ENCODE assay signal across 9 cellular contexts in the genomic region with DNA sequence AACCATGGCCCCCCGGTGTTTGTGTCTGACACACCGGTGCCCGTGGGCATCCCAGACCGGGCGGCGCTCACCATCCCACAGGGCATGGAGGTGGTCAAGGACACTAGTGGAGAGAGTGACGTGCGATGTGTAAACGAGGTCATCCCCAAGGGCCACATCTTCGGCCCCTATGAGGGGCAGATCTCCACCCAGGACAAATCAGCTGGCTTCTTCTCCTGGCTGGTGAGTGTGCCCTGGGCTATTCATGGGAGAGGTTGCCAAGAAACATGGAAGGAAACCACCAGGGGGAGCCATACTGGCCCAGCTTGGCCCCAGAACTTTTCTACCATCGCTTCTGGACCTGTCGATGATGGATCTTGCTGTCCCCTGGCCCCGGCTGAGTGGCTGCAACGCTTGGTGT. TPM values are rescaled to one million over a fixed set of nuclear protein-coding genes. Genes with fewer than 3 reads are reported as not detected.
A peak's percentile ranks its signal among the peaks of the same experiment; 100 is the strongest.
DNase-seq lines count a peak whose midpoint lies in the region; ATAC-seq and TF ChIP-seq lines count a peak whose summit lies in the region.
"Had no signal": no experiment of that assay in that cellular context is flagged by ENCODE, and none has a peak within 500 bp of the region (broad histone marks: within the 10 kb centered on the region; RNA-seq: fewer than 3 reads in every experiment).

No MANE protein-coding gene starts in this region.

- WGBS in neuronal stem cell (ENCODE audit: extremely low coverage in 2 of 2, insufficient read length in 2 of 2, insufficient replicate concordance in 1 of 2), 2 donors = no CpG with 5 or more reads among the region's 14 CpGs

- no peak overlapping the region for H4K91ac ChIP-seq in neuronal stem cell (ENCODE audit: low read depth, low read length, poor library complexity)

- H3K9me3 ChIP-seq in colonic mucosa (no peaks in the 10 kb centered on the region), neuronal stem cell (replicated peaks in 1 of 2; ENCODE audit: control insufficient read depth in 2 of 2, insufficient read depth in 1 of 2, low read depth in 1 of 2, low read length in 2 of 2) (no peaks in the 10 kb centered on the region)

- H3K18ac ChIP-seq in neuronal stem cell (ENCODE audit: low read length) = no peak overlapping the region

- peak; percentile 35; the same call in 1 of the 2 replicates for TF ChIP-seq RAD21 in Ishikawa (IDR thresholded peaks at IDR 0.05; ENCODE audit: low read depth)

- no peak overlapping the region for H2AFZ ChIP-seq in neuronal stem cell (ENCODE audit: low read length)

- peaks cover 6% of the 10 kb centered on the region for H3K79me1 ChIP-seq in neuronal stem cell (ENCODE audit: low read depth, low read length)

- no peak overlapping the region for H2BK15ac ChIP-seq in neuronal stem cell (ENCODE audit: low read length)

- no peak overlapping the region for H3K14ac ChIP-seq in neuronal stem cell (ENCODE audit: low read length)

- no peak overlapping the region for H3K4ac ChIP-seq in neuronal stem cell (ENCODE audit: low read length)

- TF ChIP-seq EP300 in Ishikawa (IDR thresholded peaks at IDR 0.05; ENCODE audit: borderline replicate concordance) = no peak

- H3K36me3 ChIP-seq in colonic mucosa (no peaks in the 10 kb centered on the region), neuronal stem cell (replicated peaks in 1 of 2; ENCODE audit: control insufficient read depth in 2 of 2, insufficient read depth in 2 of 2, low read length in 2 of 2) (peaks cover 5 to 27% of the 10 kb centered on the region in 2 donors)

- H3K27me3 ChIP-seq in colonic mucosa (no peaks in the 10 kb centered on the region), neuronal stem cell (ENCODE audit: control insufficient read depth in 3 of 3, insufficient read depth in 3 of 3, low read depth in 1 of 3, low read length in 3 of 3) (no peaks in the 10 kb centered on the region)

- no peak overlapping the region for H4K8ac ChIP-seq in neuronal stem cell (ENCODE audit: low read depth, low read length)

- peaks cover 7% of the 10 kb centered on the region for H3K4me1 ChIP-seq in colonic mucosa
- peaks cover 0 to 5% of the 10 kb centered on the region in 2 donors for H3K4me1 ChIP-seq in neuronal stem cell (ENCODE audit: control insufficient read depth in 2 of 2, insufficient read depth in 1 of 2, low read depth in 1 of 2, low read length in 2 of 2)

- DNase-seq in Daoy (ENCODE audit: low read depth) (peak; percentile 41), colonic mucosa (no peak), neuronal stem cell (ENCODE audit: low spot score) (no peak), D341Med (ENCODE audit: low spot score) (no peak), medulla oblongata (ENCODE audit: extremely low spot score) (no peak)
- DNase-seq in activated naive CD4-positive, alpha-beta T cell (lab: John Stamatoyannopoulos, UW) = no peak
- DNase-seq: NCI-H446 had no signal

- peak overlapping the region; percentile 42 for H2BK5ac ChIP-seq in neuronal stem cell (ENCODE audit: low read length)

- H2BK12ac ChIP-seq in neuronal stem cell (ENCODE audit: low read length) = no peak overlapping the region

- no peak overlapping the region for H2BK120ac ChIP-seq in neuronal stem cell (ENCODE audit: low read depth, low read length)

- TF ChIP-seq CTCF in colonic mucosa (IDR thresholded peaks at IDR 0.05) = peak; percentile 42

- no peak overlapping the region for H3K27ac ChIP-seq in colonic mucosa
- H3K27ac ChIP-seq in neuronal stem cell (replicated peaks; ENCODE audit: low read length) = no peak overlapping the region

- H3K4me3 ChIP-seq in colonic mucosa (no peak overlapping the region), neuronal stem cell (ENCODE audit: low read length in 2 of 2) (no peak overlapping the region)

- no peak overlapping the region for H3K23ac ChIP-seq in neuronal stem cell (ENCODE audit: low read depth, low read length, poor library complexity)

- no peak for ATAC-seq in GM18873 (IDR thresholded peaks at IDR 0.05; ENCODE audit: low FRiP score, unreplicated experiment)

- intact Hi-C loops in colonic mucosa (cut with DNase I) = no loop called here

- H2AK5ac ChIP-seq in neuronal stem cell (ENCODE audit: low read depth, low read length) = peak overlapping the region; percentile 1

- no peak overlapping the region for H3K4me2 ChIP-seq in neuronal stem cell (ENCODE audit: insufficient read depth, low read length, poor library complexity, severe bottlenecking)

- H3K9ac ChIP-seq in colonic mucosa (ENCODE audit: low read depth in 2 of 2, low read length in 2 of 2) (peak overlapping the region in 1 of 2 donors; percentile 4), neuronal stem cell (ENCODE audit: low read depth, low read length, poor library complexity) (no peak overlapping the region)

TF ChIP-seq in Ishikawa, 13 proteins besides CTCF, POLR2A, EP300 and RAD21:
- TF ChIP-seq USF1 (IDR thresholded peaks at IDR 0.05) (no peak), TEAD4 (IDR thresholded peaks at IDR 0.05) (no peak), NFIC (IDR thresholded peaks at IDR 0.05) (peak; percentile 64), EGR1 (IDR thresholded peaks at IDR 0.05) (no peak), CEBPB (IDR thresholded peaks at IDR 0.05) (no peak), ZBTB7A (IDR thresholded peaks at IDR 0.05; ENCODE audit: low read depth) (no peak), TCF12 (IDR thresholded peaks at IDR 0.05; ENCODE audit: low read depth) (no peak)

RNA-seq across cellular contexts. Expression of gene PRDM11, which starts 36.5 kb away (rescaled TPM):
- total RNA-seq in Daoy (2014; rRNA removed; shearing (Covaris generic)) = 2.4 and 2.7 TPM in 2 replicates
- 1 to 10 TPM; 4.1 to 8.3 TPM for total RNA-seq in colonic mucosa
- polyA plus RNA-seq in neuronal stem cell (2013, experiment 1 of 2) = 2.6 TPM
- 2.5 TPM for polyA plus RNA-seq in neuronal stem cell (2013, experiment 2 of 2)
